14 cellular contexts compared by ENCODE assay signal in the genomic region with DNA sequence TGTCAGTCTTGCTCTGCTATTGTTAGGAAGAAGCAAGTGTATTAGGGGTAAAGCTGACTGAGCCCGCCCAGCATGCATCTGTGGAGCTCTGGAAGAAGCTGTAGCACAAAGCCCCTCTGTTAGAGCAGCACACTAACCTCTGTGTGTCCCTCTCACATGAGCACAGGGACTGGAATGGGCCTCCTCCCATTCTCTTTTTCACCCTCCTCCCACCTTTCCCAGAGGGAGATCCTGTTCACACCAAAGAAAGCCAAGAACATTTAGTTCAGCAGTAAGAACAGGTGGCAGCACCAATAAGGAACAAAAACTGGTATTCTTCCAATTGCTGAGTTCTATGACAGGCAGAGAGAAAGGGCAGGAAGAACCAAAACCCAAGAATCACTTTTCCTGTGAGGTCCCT. TPM values are rescaled to one million over a fixed set of nuclear protein-coding genes. Genes with fewer than 3 reads are reported as not detected.
DNase-seq lines count a peak whose midpoint lies in the region; ATAC-seq lines count a peak whose summit lies in the region.
"Had no signal": no experiment of that assay in that cellular context is flagged by ENCODE, and none has a peak within 500 bp of the region (broad histone marks: within the 10 kb centered on the region; RNA-seq: fewer than 3 reads in every experiment).

No MANE protein-coding gene starts in this region.

- in situ Hi-C loops in GM23248 (cut with MboI): no loop called here

- no peaks in the 10 kb centered on the region for H3F3A ChIP-seq in GM23248 (ENCODE audit: insufficient read depth)

- H3K9me3 ChIP-seq in stomach smooth muscle (ENCODE audit: control insufficient read depth in 2 of 2, low read length in 2 of 2): no peaks in the 10 kb centered on the region
- H3K9me3 ChIP-seq in GM23248 (ENCODE audit: low read depth): no peaks in the 10 kb centered on the region

- no peak overlapping the region for H3K4me3 ChIP-seq in stomach smooth muscle (ENCODE audit: low read length in 2 of 2)
- no peak overlapping the region for H3K4me3 ChIP-seq in GM23248

- H3K4me2 ChIP-seq in GM23248 (ENCODE audit: unreplicated experiment): no peak overlapping the region

- no peaks in the 10 kb centered on the region for H4K20me1 ChIP-seq in GM23248 (ENCODE audit: insufficient read depth)

- WGBS in GM23248 (ENCODE audit: low coverage in 1 of 2, low lambda C conversion rate in 2 of 2, missing lambda C conversion rate in 2 of 2), 2 experiments: 89 to 100% methylated on average over 1 of the region's 1 CpG

- no peak overlapping the region for H2AFZ ChIP-seq in GM23248

- H3K27me3 ChIP-seq in stomach smooth muscle (ENCODE audit: control insufficient read depth in 1 of 2, insufficient read depth in 2 of 2, low read length in 2 of 2) (no peaks in the 10 kb centered on the region), GM23248 (replicated peaks; ENCODE audit: insufficient read depth) (no peaks in the 10 kb centered on the region)

- H3K9ac ChIP-seq in stomach smooth muscle (ENCODE audit: low read length in 2 of 2): no peak overlapping the region
- no peak overlapping the region for H3K9ac ChIP-seq in GM23248

- H3K36me3 ChIP-seq in stomach smooth muscle (ENCODE audit: control insufficient read depth in 2 of 2, insufficient read depth in 2 of 2, low read length in 2 of 2) (no peaks in the 10 kb centered on the region), GM23248 (ENCODE audit: low read depth) (no peaks in the 10 kb centered on the region)

- H3K4me1 ChIP-seq in stomach smooth muscle (ENCODE audit: control insufficient read depth, insufficient read depth, low read length) (no peaks in the 10 kb centered on the region), GM23248 (ENCODE audit: insufficient read depth) (no peaks in the 10 kb centered on the region)

- H3K27ac ChIP-seq in stomach smooth muscle (ENCODE audit: low read length) (peak overlapping the region; percentile 4), GM23248 (no peak overlapping the region)

- no peaks in the 10 kb centered on the region for H3K79me2 ChIP-seq in GM23248 (ENCODE audit: insufficient read depth)

- H3K9me2 ChIP-seq in GM23248 (ENCODE audit: insufficient read depth): no peaks in the 10 kb centered on the region

- DNase-seq in DMS 273 (lab: John Stamatoyannopoulos, UW; ENCODE audit: unreplicated experiment): peak; percentile 20
- no peak for DNase-seq in DMS 273 treated with DMSO at 0.1 percent for 48 hours (lab: John Stamatoyannopoulos, UW)
- DNase-seq in ecto neural progenitor cell (ENCODE audit: low spot score): peak; percentile 64
- peak; percentile 89 for DNase-seq in midbrain (lab: John Stamatoyannopoulos, UW)
- no peak for DNase-seq in GM23248
- DNase-seq: activated CD4-positive, alpha-beta T cell treated with anti-CD3 and anti-CD28 coated beads, Interleukin-2, amount 50 U/mL, for 4 hours; DMS153; effector CD4-positive, alpha-beta T cell; NCI-H1092 treated with DMSO at 0.1 percent for 48 hours; stimulated activated naive CD4-positive, alpha-beta T cell treated with Interleukin-2 at 50 U/mL for 16 hours; T-helper 1 cell had no signal

- ATAC-seq in HG02759 (IDR thresholded peaks at IDR 0.05; ENCODE audit: unreplicated experiment): no peak
- ATAC-seq in GM21526 (IDR thresholded peaks at IDR 0.05; ENCODE audit: low FRiP score, unreplicated experiment): no peak

RNA-seq across cellular contexts. Expression of a gene that starts 37.8 kb away (rescaled TPM):
- total RNA-seq in GM23248 (2014; rRNA removed; shearing (Covaris generic)): 4.2 and 18.5 TPM in 2 replicates
- 4.0 and 6.8 TPM in 2 replicates for polyA plus RNA-seq in GM23248 (2016; fragmentation: Nextera tagmentation; extraction: Ambion mirVana)

RNA-seq across cellular contexts. Expression of a gene that starts 57.5 kb away (rescaled TPM):
- total RNA-seq in GM23248 (2014; rRNA removed; shearing (Covaris generic)): 29.5 and 37.6 TPM in 2 replicates
- 21.2 and 23.7 TPM in 2 replicates for polyA plus RNA-seq in GM23248 (2016; fragmentation: Nextera tagmentation; extraction: Ambion mirVana)

Comparison
In these comparisons a context has a peak if more than half of its experiments do, and no peak if none do; other contexts are left out.
1. DNase-seq: peak in DMS 273 (single experiment), ecto neural progenitor cell (single experiment) and midbrain (single experiment); none in DMS 273 treated with DMSO at 0.1 percent for 48 hours (single experiment) and GM23248 (single experiment).